In the genomic region with DNA sequence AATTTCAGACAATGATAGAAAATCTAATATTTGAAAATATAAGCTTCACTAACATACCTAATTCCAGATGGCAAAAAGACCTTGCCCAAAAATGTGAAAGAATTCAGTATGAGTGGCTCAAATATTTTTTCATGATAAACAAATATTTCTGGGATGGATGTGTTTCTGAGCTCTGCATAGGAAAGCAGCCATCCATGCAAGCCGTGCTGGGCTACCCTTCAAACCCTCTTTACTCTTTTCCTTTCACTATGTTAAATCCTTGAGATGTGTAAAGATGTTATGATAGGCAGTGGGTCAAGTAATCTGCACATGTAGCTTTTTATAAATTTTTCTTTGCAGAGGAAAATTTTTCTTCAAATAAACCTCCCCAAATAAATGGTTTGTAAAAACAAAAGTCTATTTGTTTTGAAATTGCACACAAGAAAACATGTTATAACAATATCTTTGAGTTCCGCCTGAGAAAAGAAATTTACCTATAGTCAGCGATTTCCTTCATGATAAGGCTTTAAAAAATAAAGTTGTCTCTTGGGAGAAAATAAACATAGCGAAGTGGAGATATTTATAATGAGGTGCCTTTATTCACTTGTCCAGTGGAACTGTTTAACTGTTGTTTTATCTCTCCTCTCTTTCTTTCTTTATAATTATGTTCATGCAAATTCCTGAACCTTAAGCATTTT, we compare ENCODE assay signal across 17 cellular contexts.
DNase-seq lines count a peak whose midpoint lies in the region; ATAC-seq and TF ChIP-seq lines count a peak whose summit lies in the region.
"Had no signal": no experiment of that assay in that cellular context is flagged by ENCODE, and none has a peak within 500 bp of the region (broad histone marks: within the 10 kb centered on the region; RNA-seq: fewer than 3 reads in every experiment).

No MANE protein-coding gene starts in this region.

- TF ChIP-seq POLR2A in thyroid gland (IDR thresholded peaks at IDR 0.05) (no peak), gastroesophageal sphincter (IDR thresholded peaks at IDR 0.05) (no peak)

- H3K79me2 ChIP-seq in smooth muscle cell (ENCODE audit: low read depth): peaks cover 26% of the 10 kb centered on the region
- no peaks in the 10 kb centered on the region for H3K79me2 ChIP-seq in MM.1S (ENCODE audit: low read length)

- H3K9me3 ChIP-seq in RWPE2 (ENCODE audit: severe bottlenecking): no peaks in the 10 kb centered on the region
- no peaks in the 10 kb centered on the region for H3K9me3 ChIP-seq in smooth muscle cell (replicated peaks; ENCODE audit: low read depth)
- H3K9me3 ChIP-seq in thyroid gland: no peaks in the 10 kb centered on the region
- no peaks in the 10 kb centered on the region for H3K9me3 ChIP-seq in MM.1S (replicated peaks; ENCODE audit: insufficient read depth, low read length)
- H3K9me3 ChIP-seq in gastroesophageal sphincter: no peaks in the 10 kb centered on the region

- no peak for ATAC-seq in RWPE2 (ENCODE audit: low read depth)
- no peak for ATAC-seq in gastroesophageal sphincter

- TF ChIP-seq EP300 in gastroesophageal sphincter (IDR thresholded peaks at IDR 0.05): no peak

- H3K4me1 ChIP-seq in RWPE2 (ENCODE audit: insufficient read depth, poor library complexity, severe bottlenecking): peaks cover 32% of the 10 kb centered on the region
- peaks cover 10% of the 10 kb centered on the region for H3K4me1 ChIP-seq in smooth muscle cell (ENCODE audit: low read depth)
- peaks cover 8 to 16% of the 10 kb centered on the region in 2 donors for H3K4me1 ChIP-seq in thyroid gland
- no peaks in the 10 kb centered on the region for H3K4me1 ChIP-seq in MM.1S (ENCODE audit: low read length)
- H3K4me1 ChIP-seq in gastroesophageal sphincter: peaks cover 0 to 23% (median 0%) of the 10 kb centered on the region in 3 donors

- no peak overlapping the region for H3K9ac ChIP-seq in smooth muscle cell (ENCODE audit: low read depth)
- no peak overlapping the region for H3K9ac ChIP-seq in MM.1S (ENCODE audit: low read length)
- H3K9ac ChIP-seq: KMS-11 had no signal

- intact Hi-C loops in thyroid gland (cut with DNase I): loop anchor here (10.0 kb wide), 1 partner anchor 154 kb away; a partner anchor contains a TSS

- DNase-seq in HCEC 1CT: peak; percentile 52
- no peak for DNase-seq in RWPE2 (ENCODE audit: low spot score)
- DNase-seq in epithelial cell of prostate (ENCODE audit: low read depth, low spot score): no peak
- DNase-seq in smooth muscle cell (lab: John Stamatoyannopoulos, UW; ENCODE audit: unreplicated experiment): no peak
- DNase-seq in thyroid gland: no peak
- no peak for DNase-seq in MM.1S
- DNase-seq: DMS 273 treated with DMSO at 0.1 percent for 48 hours, EL, GOT3, NCI-H1092, NCI-H1436 treated with DMSO at 0.1 percent for 48 hours, NCI-H2029 treated with DMSO at 0.1 percent for 48 hours, NCI-H2227 treated with DMSO at 0.1 percent for 48 hours, NCI-H774, Right ventricle myocardium superior had no signal

- no peaks in the 10 kb centered on the region for H3K36me3 ChIP-seq in RWPE2 (ENCODE audit: low read depth)
- no peaks in the 10 kb centered on the region for H3K36me3 ChIP-seq in smooth muscle cell (ENCODE audit: low read depth)
- no peaks in the 10 kb centered on the region for H3K36me3 ChIP-seq in thyroid gland
- H3K36me3 ChIP-seq in MM.1S (replicated peaks; ENCODE audit: insufficient read depth, low read length): no peaks in the 10 kb centered on the region
- no peaks in the 10 kb centered on the region for H3K36me3 ChIP-seq in gastroesophageal sphincter

- H3F3A ChIP-seq in smooth muscle cell (ENCODE audit: low read depth) (peaks cover 3% of the 10 kb centered on the region), MM.1S (ENCODE audit: insufficient read depth, low read length) (no peaks in the 10 kb centered on the region)

- peak overlapping the region; percentile 68 for H3K27ac ChIP-seq in RWPE2 (ENCODE audit: poor library complexity, severe bottlenecking)
- H3K27ac ChIP-seq in epithelial cell of prostate: peak overlapping the region; percentile 69
- H3K27ac ChIP-seq in smooth muscle cell (ENCODE audit: low read depth): no peak overlapping the region
- H3K27ac ChIP-seq in thyroid gland: no peak overlapping the region
- H3K27ac ChIP-seq in MM.1S (ENCODE audit: low read length): no peak overlapping the region
- H3K27ac ChIP-seq in gastroesophageal sphincter: no peak overlapping the region
- H3K27ac ChIP-seq: KMS-11 had no signal

- H3K4me2 ChIP-seq in smooth muscle cell (peak overlapping the region; percentile 93), MM.1S (ENCODE audit: low read depth, low read length) (no peak overlapping the region)
- H3K4me2 ChIP-seq: KMS-11 had no signal

- TF ChIP-seq CTCF in RWPE2 (IDR thresholded peaks at IDR 0.05; ENCODE audit: poor library complexity, severe bottlenecking): no peak
- TF ChIP-seq CTCF in smooth muscle cell (IDR thresholded peaks at IDR 0.05; ENCODE audit: borderline replicate concordance, insufficient read depth, poor library complexity, severe bottlenecking): no peak
- no peak for TF ChIP-seq CTCF in thyroid gland (IDR thresholded peaks at IDR 0.05)
- no peak for TF ChIP-seq CTCF in MM.1S (IDR thresholded peaks at IDR 0.05; ENCODE audit: low read length)
- no peak for TF ChIP-seq CTCF in gastroesophageal sphincter (IDR thresholded peaks at IDR 0.05)

- H3K27me3 ChIP-seq in RWPE2 (ENCODE audit: insufficient read depth, poor library complexity, severe bottlenecking) (no peaks in the 10 kb centered on the region), smooth muscle cell (ENCODE audit: low read depth) (no peaks in the 10 kb centered on the region), thyroid gland (no peaks in the 10 kb centered on the region), MM.1S (replicated peaks; ENCODE audit: insufficient read depth, low read length) (0 out of 2 replicates have a peak, but pooled peaks cover 6% of the 10 kb centered on the region), gastroesophageal sphincter (no peaks in the 10 kb centered on the region)

- peak overlapping the region; percentile 36 for H3K4me3 ChIP-seq in RWPE2 (ENCODE audit: severe bottlenecking)
- H3K4me3 ChIP-seq in smooth muscle cell: peak overlapping the region; percentile 2
- H3K4me3 ChIP-seq in thyroid gland (replicated peaks in 1 of 3): no peak overlapping the region
- no peak overlapping the region for H3K4me3 ChIP-seq in MM.1S (ENCODE audit: low read length)
- no peak overlapping the region for H3K4me3 ChIP-seq in gastroesophageal sphincter

- 83% methylated on average over 4 of the region's 4 CpGs for WGBS in smooth muscle cell (ENCODE audit: low lambda C conversion rate)
- 59 to 71% methylated on average over 4 of the region's 4 CpGs for WGBS in thyroid gland, 2 donors
- WGBS in gastroesophageal sphincter (ENCODE audit: low coverage in 1 of 2), 2 donors: 77 to 80% methylated on average over 4 of the region's 4 CpGs

- H2AFZ ChIP-seq in smooth muscle cell (ENCODE audit: low read depth) (no peak overlapping the region), MM.1S (ENCODE audit: low read length) (no peak overlapping the region)

- no peaks in the 10 kb centered on the region for H3K9me2 ChIP-seq in MM.1S (replicated peaks; ENCODE audit: insufficient read depth, low read length)

- no peaks in the 10 kb centered on the region for H4K20me1 ChIP-seq in smooth muscle cell (ENCODE audit: low read depth)
- H4K20me1 ChIP-seq in MM.1S (ENCODE audit: insufficient read depth, low read length): no peaks in the 10 kb centered on the region

Comparison
In these comparisons a context has a peak if more than half of its experiments do, and no peak if none do; other contexts are left out.
1. H3K27ac ChIP-seq: peak in RWPE2 (single experiment) and epithelial cell of prostate (single experiment); none in smooth muscle cell (single experiment), thyroid gland (0 of 3), MM.1S (single experiment) and gastroesophageal sphincter (0 of 4).
2. H3K4me3 ChIP-seq: peak in RWPE2 (single experiment) and smooth muscle cell (single experiment); none in thyroid gland (0 of 3), MM.1S (single experiment) and gastroesophageal sphincter (0 of 2).